ENCODE assay signal across 18 cellular contexts in genomic region chr7:25947669-25948516, GRCh38.
DNase-seq lines count a peak whose midpoint lies in the region; ATAC-seq, FAIRE-seq and TF ChIP-seq lines count a peak whose summit lies in the region.
"Had no signal": no experiment of that assay in that cellular context is flagged by ENCODE, and none has a peak within 500 bp of the region (broad histone marks: within the 10 kb centered on the region; RNA-seq: fewer than 3 reads in every experiment).

No MANE protein-coding gene starts in this region.

- intact Hi-C loops in GM12878 (cut with micrococcal nuclease; ENCODE audit: unreplicated experiment): loop anchor here (2.0 to 5.0 kb wide), 2 partner anchors 53 to 204 kb away; partner anchors contain the start of gene NFE2L3
- intact Hi-C loops in psoas muscle (cut with DNase I): no loop called here
- intact Hi-C loops in prostate gland (cut with DNase I): no loop called here

- DNase-seq in GM12878 (ENCODE audit: low read depth, low spot score) (peak; percentile 59), psoas muscle (no peak), prostate gland (ENCODE audit: low spot score) (no peak), H7 (no peak), NOMO-1 treated with dmso at 0.1 percent for 144 hours (lab: John Stamatoyannopoulos, UW; ENCODE audit: unreplicated experiment) (no peak)
- DNase-seq: activated CD4-positive, alpha-beta memory T cell treated with anti-CD3 and anti-CD28 coated beads, Interleukin-2, amount 10 ng/mL, durations not matched to agents 7 days and 5 days; DMS153; Kasumi-1; left colon; NCI-H1417 treated with DMSO at 0.1 percent for 48 hours; occipital lobe; stimulated activated CD4-positive, alpha-beta T cell treated with anti-CD3 and anti-CD28 coated beads, Interleukin-4, amount 100 ng/mL, for 24 hours; stimulated activated CD8-positive, alpha-beta memory T cell treated with anti-CD3 and anti-CD28 coated beads, Interleukin-4, amount 100 ng/mL, for 48 hours; T-cell had no signal

- H3K4me3 ChIP-seq in GM12878: peak overlapping the region; percentile 86; the same call in 1 of the 2 replicates
- H3K4me3 ChIP-seq in psoas muscle: no peak overlapping the region
- no peak overlapping the region for H3K4me3 ChIP-seq in prostate gland
- no peak overlapping the region for H3K4me3 ChIP-seq in H7 (ENCODE audit: insufficient read depth, low read depth, low read length)
- H3K4me3 ChIP-seq: cardiac muscle cell, skin epidermis had no signal

- CTCF ChIA-PET in GM12878 (lab: Yijun Ruan, JAX): interaction anchor here (0.8 to 6.8 kb wide), 7 partner anchors 11 to 337 kb away, joined by 3 to 60 read pairs (median 4); no protein-coding TSS in a partner anchor

- FAIRE-seq in GM12878 (lab: Jason Lieb, UNC): peak; percentile 69

- in situ Hi-C loops in GM12878 (cut with MboI): no loop called here

- H3K4me2 ChIP-seq in GM12878 (ENCODE audit: control insufficient read depth, insufficient read depth): peak overlapping the region; percentile 95

- H3K9me3 ChIP-seq in GM12878 (replicated peaks; ENCODE audit: control insufficient read depth, insufficient read depth, low read length) (no peaks in the 10 kb centered on the region; the same call in 2 of the 3 replicates), psoas muscle (no peaks in the 10 kb centered on the region), prostate gland (no peaks in the 10 kb centered on the region)

- H3K27me3 ChIP-seq in GM12878 (replicated peaks in 1 of 2; ENCODE audit: control insufficient read depth in 2 of 2, insufficient read depth in 2 of 2, low read length in 1 of 2): no peaks in the 10 kb centered on the region
- no peaks in the 10 kb centered on the region for H3K27me3 ChIP-seq in psoas muscle (ENCODE audit: insufficient read depth in 3 of 3, low read length in 2 of 3)
- no peaks in the 10 kb centered on the region for H3K27me3 ChIP-seq in prostate gland (replicated peaks; ENCODE audit: insufficient read depth)
- no peaks in the 10 kb centered on the region; the same call in 1 of the 2 replicates for H3K27me3 ChIP-seq in H7 (ENCODE audit: control insufficient read depth, insufficient read depth, low read length)
- H3K27me3 ChIP-seq: cardiac muscle cell had no signal

- no peaks in the 10 kb centered on the region for H4K20me1 ChIP-seq in GM12878 (ENCODE audit: control insufficient read depth, insufficient read depth)

- SMC1A ChIA-PET in GM12878 (lab: Charles Lee; ENCODE audit: uncharacterized antibody, unreplicated experiment): interaction anchor here (0.6 to 2.6 kb wide), 8 partner anchors 8 to 53 kb away, joined by 3 to 16 read pairs (median 6); no protein-coding TSS in a partner anchor

- no peak overlapping the region for H3K9ac ChIP-seq in GM12878 (ENCODE audit: control insufficient read depth, insufficient read depth, low read length)

- TF ChIP-seq CTCF in GM12878 (IDR thresholded peaks at IDR 0.05 in 2 of 3, conservative IDR thresholded peaks at IDR 0.05 in 1 of 3; ENCODE audit: control insufficient read depth in 2 of 3, extremely low read depth in 1 of 3, insufficient read depth in 1 of 3, low read depth in 3 of 3, low read length in 3 of 3): no peak
- no peak for TF ChIP-seq CTCF in psoas muscle (IDR thresholded peaks at IDR 0.05)
- TF ChIP-seq CTCF in prostate gland (IDR thresholded peaks at IDR 0.05): no peak

- no peak overlapping the region for H2AFZ ChIP-seq in GM12878 (ENCODE audit: control insufficient read depth, low read depth, low read length)

- TF ChIP-seq RAD21 in GM12878 (IDR thresholded peaks at IDR 0.05; ENCODE audit: insufficient read depth, low read depth, low read length): no peak

- POLR2A ChIA-PET in GM12878 (lab: Charles Lee): interaction anchor here (1.0 to 3.9 kb wide), 4 partner anchors 11 to 105 kb away, joined by 3 to 23 read pairs (median 4); no protein-coding TSS in a partner anchor

- TF ChIP-seq POLR2A in GM12878 (IDR thresholded peaks at IDR 0.05; ENCODE audit: low read depth, low read length): no peak
- TF ChIP-seq POLR2A in prostate gland (IDR thresholded peaks at IDR 0.05): no peak

- TF ChIP-seq EP300 in GM12878 (IDR thresholded peaks at IDR 0.05; ENCODE audit: borderline replicate concordance in 1 of 2, control insufficient read depth in 1 of 2, low read depth in 2 of 2, low read length in 2 of 2): no peak

- ATAC-seq in GM18517 (IDR thresholded peaks at IDR 0.05; ENCODE audit: unreplicated experiment) (peak; percentile 45), HG02678 (IDR thresholded peaks at IDR 0.05; ENCODE audit: unreplicated experiment) (peak; percentile 29), GM12878 (peak; percentile 1; the same call in 1 of the 3 replicates), psoas muscle (no peak)
- ATAC-seq: left colon, T-cell had no signal

- BruUV-seq in GM12878 (replicated peaks; lab: Mats Ljungman, UMichigan): no TSS peak

- H3K27ac ChIP-seq in GM12878 (ENCODE audit: control insufficient read depth, insufficient read depth) (peak overlapping the region; percentile 13; the same call in 1 of the 2 replicates), psoas muscle (no peak overlapping the region), prostate gland (peak overlapping the region in 1 of 2 donors; percentile 92)
- H3K27ac ChIP-seq: skin epidermis had no signal

- H3K36me3 ChIP-seq in GM12878 (ENCODE audit: control insufficient read depth in 2 of 2, insufficient read depth in 2 of 2, low read length in 1 of 2) (no peaks in the 10 kb centered on the region), psoas muscle (ENCODE audit: insufficient read depth in 1 of 2, low read depth in 1 of 2) (no peaks in the 10 kb centered on the region), prostate gland (no peaks in the 10 kb centered on the region), H7 (replicated peaks; ENCODE audit: control insufficient read depth, insufficient read depth, low read length) (no peaks in the 10 kb centered on the region)
- H3K36me3 ChIP-seq: cardiac muscle cell had no signal

- whole genome bisulfite sequencing in GM12878 (ENCODE audit: insufficient coverage, insufficient replicate concordance, low lambda C conversion rate, missing lambda C conversion rate): 20% methylated on average over 13 of the region's 13 CpGs
- 60 to 70% (median 65%) methylated on average over 13 of the region's 13 CpGs for WGBS in psoas muscle, 3 donors
- 71% methylated on average over 13 of the region's 13 CpGs for WGBS in prostate gland

- RAD21 ChIA-PET in GM12878 (lab: Charles Lee; ENCODE audit: unreplicated experiment): interaction anchor here (1.4 to 2.6 kb wide), 3 partner anchors 19 to 56 kb away, joined by 3 to 9 read pairs (median 8); no protein-coding TSS in a partner anchor

- H3K4me1 ChIP-seq in GM12878 (ENCODE audit: control insufficient read depth, insufficient read depth, low read length): peaks cover 18% of the 10 kb centered on the region
- no peaks in the 10 kb centered on the region for H3K4me1 ChIP-seq in psoas muscle
- no peaks in the 10 kb centered on the region for H3K4me1 ChIP-seq in prostate gland (replicated peaks)

- peaks cover 30% of the 10 kb centered on the region for H3K79me2 ChIP-seq in GM12878 (ENCODE audit: control insufficient read depth, insufficient read depth, low read length)

TF ChIP-seq in GM12878, 131 proteins besides CTCF, POLR2A, EP300 and RAD21 (continues in another document):
- no peak for TF ChIP-seq PML (IDR thresholded peaks at IDR 0.05; ENCODE audit: low read length)
- no peak for TF ChIP-seq ZBTB33 (IDR thresholded peaks at IDR 0.05)
- no peak for TF ChIP-seq E4F1 (IDR thresholded peaks at IDR 0.05; ENCODE audit: borderline replicate concordance, partially characterized antibody)
- no peak for TF ChIP-seq SMAD1 (IDR thresholded peaks at IDR 0.05; ENCODE audit: low read depth, partially characterized antibody)
- no peak for TF ChIP-seq SUZ12 (IDR thresholded peaks at IDR 0.05; ENCODE audit: unreplicated experiment)
- TF ChIP-seq MTA2 (IDR thresholded peaks at IDR 0.05; ENCODE audit: low read depth): no peak

Comparison
In these comparisons a context has a peak if more than half of its experiments do, and no peak if none do; other contexts are left out.
1. ATAC-seq: peak in GM18517 (single experiment), HG02678 (single experiment) and GM12878 (single experiment); none in psoas muscle (0 of 4).